ENCODE assay signal across 8 cellular contexts in the genomic region with DNA sequence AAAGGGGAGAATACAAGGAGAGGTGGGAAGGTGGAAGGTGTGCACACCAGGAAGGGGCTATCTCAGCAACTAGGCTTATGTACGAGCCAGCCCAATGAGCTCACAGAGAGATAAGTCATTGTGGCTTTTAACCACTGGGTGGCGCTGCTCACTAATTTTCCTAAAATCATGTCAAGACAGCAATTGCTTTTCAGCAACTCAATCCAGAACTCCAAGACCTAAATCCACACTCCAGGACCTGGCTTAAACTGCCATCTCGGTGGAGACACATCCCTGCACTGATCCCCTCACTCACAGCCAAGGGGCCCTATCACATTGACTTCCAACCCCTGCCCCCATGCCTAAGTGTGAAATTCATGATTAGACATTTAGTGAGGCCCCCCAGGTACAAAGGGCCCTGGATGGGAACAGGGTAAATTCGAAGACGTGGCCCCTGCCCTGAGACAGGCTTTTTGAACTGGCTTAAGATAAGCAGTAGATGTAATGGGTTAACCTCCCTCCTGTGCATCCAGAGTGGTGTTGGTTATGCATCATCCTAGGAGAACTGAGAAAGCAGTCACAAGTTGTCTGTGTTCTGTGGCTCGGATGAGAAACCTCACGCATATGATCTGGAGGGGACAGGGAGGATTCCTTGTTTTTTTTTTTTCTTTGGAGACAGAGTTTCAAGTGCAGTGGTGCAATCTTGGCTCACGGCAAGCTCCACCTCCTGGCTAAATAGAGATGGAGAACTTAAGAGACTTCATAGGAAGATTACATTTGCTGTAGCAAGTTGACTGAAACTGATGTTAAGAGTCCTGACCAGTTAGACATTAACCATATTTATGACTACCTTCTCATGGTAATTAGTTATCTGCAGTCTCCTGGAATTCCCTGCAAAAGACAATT.
DNase-seq lines count a peak whose midpoint lies in the region; ATAC-seq lines count a peak whose summit lies in the region.

No MANE protein-coding gene starts in this region.

- DNase-seq in SIG-M5 treated with dmso at 0.1 percent for 504 hours (lab: John Stamatoyannopoulos, UW; ENCODE audit: unreplicated experiment) (peak; percentile 60), SIG-M5 (lab: John Stamatoyannopoulos, UW) (no peak), NCI-H2171 (lab: John Stamatoyannopoulos, UW) (peak; percentile 61), kidney glomerular epithelial cell (lab: John Stamatoyannopoulos, UW) (peak; percentile 56)
- DNase-seq in activated CD4-positive, CD25-positive, alpha-beta regulatory T cell treated with anti-CD3 and anti-CD28 coated beads, Interleukin-2, amount 50 U/mL, for 16 hours (ENCODE audit: low read depth, low spot score) = peak; percentile 54
- DNase-seq in central memory CD4-positive, alpha-beta T cell = peak; percentile 39
- peak; percentile 40 for DNase-seq in stimulated activated CD4-positive, alpha-beta T cell treated with anti-CD3 and anti-CD28 coated beads, Interleukin-2, amount 100 ng/mL, for 4 hours (ENCODE audit: low read depth)

- no peak for ATAC-seq in HG03095 (IDR thresholded peaks at IDR 0.05; ENCODE audit: unreplicated experiment)
